ENCODE assay signal across 1 cellular context in the genomic region with DNA sequence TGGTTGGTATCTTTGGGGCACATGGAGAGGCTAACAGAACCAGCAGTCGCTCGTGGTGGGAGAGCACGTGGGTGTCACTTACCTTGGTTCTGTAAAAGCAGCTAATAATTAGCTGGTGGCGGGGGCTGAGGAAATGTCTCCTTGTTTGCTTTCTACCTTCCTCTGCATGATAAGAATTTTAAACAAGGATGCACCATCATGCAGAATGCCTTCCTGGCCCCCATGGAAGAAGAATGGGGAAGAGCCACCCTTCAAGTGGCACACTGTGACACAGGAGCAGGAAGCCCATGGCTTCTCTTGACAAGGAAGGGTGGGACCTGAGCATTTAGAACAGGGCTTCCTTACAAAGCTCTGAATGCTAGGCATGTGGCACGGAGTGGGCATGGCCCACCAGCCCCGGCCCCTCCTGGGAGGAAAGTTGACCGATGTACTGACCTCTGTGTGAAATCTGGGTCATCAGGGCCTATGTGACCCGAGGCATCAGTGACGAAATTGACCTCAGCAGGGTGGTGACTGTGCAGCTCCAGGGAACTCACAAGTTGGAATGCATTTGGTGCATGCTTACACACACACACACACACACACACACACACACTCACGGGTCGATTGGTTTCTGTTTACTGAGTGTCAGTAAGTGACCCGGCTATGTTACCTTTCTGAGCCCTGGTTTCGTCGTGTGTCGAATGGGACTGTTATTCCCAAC.
A peak's percentile ranks its signal among the peaks of the same experiment; 100 is the strongest.
TF ChIP-seq lines count a peak whose summit lies in the region.

No MANE protein-coding gene starts in this region.

TF ChIP-seq in HepG2, 621 proteins besides CTCF, POLR2A, EP300 and RAD21 (continued from another document and continues in another):
- TF ChIP-seq FOXK1 (CRISPR knock-in tag; IDR thresholded peaks at IDR 0.05; ENCODE audit: borderline replicate concordance, low read depth) (no peak), ZNF33A (CRISPR knock-in tag; IDR thresholded peaks at IDR 0.05; ENCODE audit: borderline replicate concordance) (no peak), ZNF10 (CRISPR knock-in tag; IDR thresholded peaks at IDR 0.05; ENCODE audit: borderline replicate concordance, low read depth) (no peak), ZNF496 (CRISPR knock-in tag; IDR thresholded peaks at IDR 0.05; ENCODE audit: insufficient replicate concordance) (no peak), NFKBIZ (CRISPR knock-in tag; IDR thresholded peaks at IDR 0.05) (no peak), SKI (IDR thresholded peaks at IDR 0.05; ENCODE audit: partially characterized antibody) (peak; percentile 84), DZIP1 (CRISPR knock-in tag; IDR thresholded peaks at IDR 0.05) (no peak), ZNF567 (CRISPR knock-in tag; IDR thresholded peaks at IDR 0.05; ENCODE audit: borderline replicate concordance) (no peak), MEF2D (CRISPR knock-in tag; IDR thresholded peaks at IDR 0.05) (peak; percentile 73), FOSL2 (CRISPR knock-in tag; IDR thresholded peaks at IDR 0.05) (peak; percentile 77), ZNF724P (CRISPR knock-in tag; IDR thresholded peaks at IDR 0.05; ENCODE audit: borderline replicate concordance) (no peak), ZNF24 (IDR thresholded peaks at IDR 0.05) (no peak), ARHGAP35 (CRISPR knock-in tag; IDR thresholded peaks at IDR 0.05; ENCODE audit: borderline replicate concordance) (no peak), ZNF709 (CRISPR knock-in tag; IDR thresholded peaks at IDR 0.05) (0 out of 2 replicates have a peak, but pooled peaks have one; percentile 22), KIAA2018 (CRISPR knock-in tag; IDR thresholded peaks at IDR 0.05; ENCODE audit: borderline replicate concordance) (no peak), YEATS4 (CRISPR knock-in tag; IDR thresholded peaks at IDR 0.05; ENCODE audit: borderline replicate concordance) (peak; percentile 11; the same call in 1 of the 2 replicates), RBFOX2 (IDR thresholded peaks at IDR 0.05; ENCODE audit: low read depth, low read length) (no peak), ZNF678 (CRISPR knock-in tag; IDR thresholded peaks at IDR 0.05) (no peak), ZNF101 (CRISPR knock-in tag; IDR thresholded peaks at IDR 0.05; ENCODE audit: borderline replicate concordance, low read depth) (no peak), HMGXB3 (CRISPR knock-in tag; IDR thresholded peaks at IDR 0.05; ENCODE audit: borderline replicate concordance) (no peak; the same call in 1 of the 2 replicates), ERF (CRISPR knock-in tag; IDR thresholded peaks at IDR 0.05) (0 out of 2 replicates have a peak, but pooled peaks have one; percentile 28), ATM (IDR thresholded peaks at IDR 0.05; ENCODE audit: borderline replicate concordance) (no peak), ETV6 (CRISPR knock-in tag; conservative IDR thresholded peaks at IDR 0.05) (no peak), ZNF225 (CRISPR knock-in tag; IDR thresholded peaks at IDR 0.05) (no peak; the same call in 1 of the 2 replicates), KDM4B (CRISPR knock-in tag; IDR thresholded peaks at IDR 0.05) (no peak), SRSF4 (IDR thresholded peaks at IDR 0.05; ENCODE audit: low read depth, low read length, poor library complexity, severe bottlenecking) (no peak), IKZF5 (CRISPR knock-in tag; IDR thresholded peaks at IDR 0.05) (no peak), POLR2AphosphoS5 (IDR thresholded peaks at IDR 0.05; ENCODE audit: low read depth, low read length) (no peak), FLYWCH1 (CRISPR knock-in tag; IDR thresholded peaks at IDR 0.05) (no peak), HDAC2 (CRISPR knock-in tag; IDR thresholded peaks at IDR 0.05) (peak; percentile 51; the same call in 1 of the 2 replicates), DNMT1 (CRISPR knock-in tag; IDR thresholded peaks at IDR 0.05) (no peak), ZNF124 (CRISPR knock-in tag; IDR thresholded peaks at IDR 0.05) (no peak), CBX5 (CRISPR knock-in tag; IDR thresholded peaks at IDR 0.05; ENCODE audit: borderline replicate concordance) (peak; percentile 27; the same call in 1 of the 2 replicates)
- TF ChIP-seq, protein P1, sequence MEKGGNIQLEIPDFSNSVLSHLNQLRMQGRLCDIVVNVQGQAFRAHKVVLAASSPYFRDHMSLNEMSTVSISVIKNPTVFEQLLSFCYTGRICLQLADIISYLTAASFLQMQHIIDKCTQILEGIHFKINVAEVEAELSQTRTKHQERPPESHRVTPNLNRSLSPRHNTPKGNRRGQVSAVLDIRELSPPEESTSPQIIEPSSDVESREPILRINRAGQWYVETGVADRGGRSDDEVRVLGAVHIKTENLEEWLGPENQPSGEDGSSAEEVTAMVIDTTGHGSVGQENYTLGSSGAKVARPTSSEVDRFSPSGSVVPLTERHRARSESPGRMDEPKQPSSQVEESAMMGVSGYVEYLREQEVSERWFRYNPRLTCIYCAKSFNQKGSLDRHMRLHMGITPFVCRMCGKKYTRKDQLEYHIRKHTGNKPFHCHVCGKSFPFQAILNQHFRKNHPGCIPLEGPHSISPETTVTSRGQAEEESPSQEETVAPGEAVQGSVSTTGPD (CRISPR knock-in tag; IDR thresholded peaks at IDR 0.05) = no peak
- TF ChIP-seq, protein P2, sequence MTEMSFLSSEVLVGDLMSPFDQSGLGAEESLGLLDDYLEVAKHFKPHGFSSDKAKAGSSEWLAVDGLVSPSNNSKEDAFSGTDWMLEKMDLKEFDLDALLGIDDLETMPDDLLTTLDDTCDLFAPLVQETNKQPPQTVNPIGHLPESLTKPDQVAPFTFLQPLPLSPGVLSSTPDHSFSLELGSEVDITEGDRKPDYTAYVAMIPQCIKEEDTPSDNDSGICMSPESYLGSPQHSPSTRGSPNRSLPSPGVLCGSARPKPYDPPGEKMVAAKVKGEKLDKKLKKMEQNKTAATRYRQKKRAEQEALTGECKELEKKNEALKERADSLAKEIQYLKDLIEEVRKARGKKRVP (CRISPR knock-in tag; IDR thresholded peaks at IDR 0.05) = peak in 1 of 2 experiments; percentile 47; a peak in 1 of 4 replicates
